In genomic region chr21:15701845-15702244, GRCh38 we compare ENCODE assay signal across 31 cellular contexts.
"Had no signal": no experiment of that assay in that cellular context is flagged by ENCODE, and none has a peak within 500 bp of the region (broad histone marks: within the 10 kb centered on the region; RNA-seq: fewer than 3 reads in every experiment).

No MANE protein-coding gene starts in this region.

- H3K27ac Mint-ChIP-seq: activated CD4-positive, alpha-beta memory T cell treated with anti-CD3 and anti-CD28 coated beads, Interleukin-2, amount 10 ng/mL, durations not matched to agents 7 days and 5 days; activated CD4-positive, alpha-beta T cell treated with anti-CD3 and anti-CD28 coated beads, Interleukin-2, amount 10 ng/mL, durations not matched to agents 7 days and 5 days; activated naive CD4-positive, alpha-beta T cell treated with anti-CD3 and anti-CD28 coated beads, Interleukin-2, amount 10 ng/mL, durations not matched to agents 7 days and 5 days; activated naive CD4-positive, alpha-beta T cell treated with anti-CD3 and anti-CD28 coated beads, Interleukin-2, amount 50 U/mL, for 72 hours; activated naive CD8-positive, alpha-beta T cell treated with anti-CD3 and anti-CD28 coated beads, Interleukin-2, amount 10 ng/mL, durations not matched to agents 7 days and 5 days; activated T-cell treated with anti-CD3 and anti-CD28 coated beads, Interleukin-2, amount 50 U/mL, for 24 hours; activated T-cell treated with anti-CD3 and anti-CD28 coated beads, Interleukin-2, amount 50 U/mL, for 72 hours; brain; T-helper 17 cell; T-helper 2 cell treated with Interferon-gamma antibody and Interleukin-4, amounts not matched to agents 5 μg/mL and 100 μg/mL, for 36 hours had no signal

- H3K4me1 ChIP-seq: ascending aorta, breast epithelium, colonic mucosa had no signal

- H3K36me3 Mint-ChIP-seq: activated naive CD4-positive, alpha-beta T cell treated with anti-CD3 and anti-CD28 coated beads, Interleukin-2, amount 10 ng/mL, durations not matched to agents 7 days and 5 days; activated naive CD8-positive, alpha-beta T cell treated with anti-CD3 and anti-CD28 coated beads, Interleukin-2, amount 10 ng/mL, durations not matched to agents 7 days and 5 days; brain had no signal

- H3K9me3 ChIP-seq: colonic mucosa had no signal

- H3K27me3 Mint-ChIP-seq: activated naive CD4-positive, alpha-beta T cell treated with anti-CD3 and anti-CD28 coated beads, Interleukin-2, amount 10 ng/mL, durations not matched to agents 7 days and 5 days; activated naive CD8-positive, alpha-beta T cell treated with anti-CD3 and anti-CD28 coated beads, Interleukin-2, amount 10 ng/mL, durations not matched to agents 7 days and 5 days; activated T-cell treated with anti-CD3 and anti-CD28 coated beads, Interleukin-2, amount 50 U/mL, for 24 hours; T-helper 17 cell had no signal

- H3K9me3 Mint-ChIP-seq: activated CD4-positive, alpha-beta memory T cell treated with anti-CD3 and anti-CD28 coated beads, Interleukin-2, amount 10 ng/mL, durations not matched to agents 7 days and 5 days; activated naive CD4-positive, alpha-beta T cell treated with anti-CD3 and anti-CD28 coated beads, Interleukin-2, amount 10 ng/mL, durations not matched to agents 7 days and 5 days; T-helper 2 cell treated with Interferon-gamma antibody and Interleukin-4, amounts not matched to agents 5 μg/mL and 100 μg/mL, for 36 hours had no signal

- H3K4me1 Mint-ChIP-seq: activated CD4-positive, alpha-beta memory T cell treated with anti-CD3 and anti-CD28 coated beads, Interleukin-2, amount 10 ng/mL, durations not matched to agents 7 days and 5 days; activated CD4-positive, alpha-beta T cell treated with anti-CD3 and anti-CD28 coated beads, Interleukin-2, amount 10 ng/mL, durations not matched to agents 7 days and 5 days; activated naive CD4-positive, alpha-beta T cell treated with anti-CD3 and anti-CD28 coated beads, Interleukin-2, amount 10 ng/mL, durations not matched to agents 7 days and 5 days; activated naive CD8-positive, alpha-beta T cell treated with anti-CD3 and anti-CD28 coated beads, Interleukin-2, amount 10 ng/mL, durations not matched to agents 7 days and 5 days; brain; T-helper 17 cell had no signal

- H3K4me3 ChIP-seq: ascending aorta, breast epithelium, cardiac muscle cell, colonic mucosa, esophagus squamous epithelium, heart left ventricle had no signal

- H3K4me3 Mint-ChIP-seq: activated CD4-positive, alpha-beta memory T cell treated with anti-CD3 and anti-CD28 coated beads, Interleukin-2, amount 10 ng/mL, durations not matched to agents 7 days and 5 days; activated CD4-positive, alpha-beta T cell treated with anti-CD3 and anti-CD28 coated beads, Interleukin-2, amount 10 ng/mL, durations not matched to agents 7 days and 5 days; activated naive CD4-positive, alpha-beta T cell treated with anti-CD3 and anti-CD28 coated beads, Interleukin-2, amount 10 ng/mL, durations not matched to agents 7 days and 5 days; activated naive CD8-positive, alpha-beta T cell treated with anti-CD3 and anti-CD28 coated beads, Interleukin-2, amount 10 ng/mL, durations not matched to agents 7 days and 5 days; activated T-cell treated with anti-CD3 and anti-CD28 coated beads, Interleukin-2, amount 50 U/mL, for 24 hours; activated T-cell treated with anti-CD3 and anti-CD28 coated beads, Interleukin-2, amount 50 U/mL, for 72 hours; brain; T-helper 17 cell; T-helper 2 cell treated with Interferon-gamma antibody and Interleukin-4, amounts not matched to agents 5 μg/mL and 100 μg/mL, for 36 hours had no signal

- H3K27ac ChIP-seq: ascending aorta, breast epithelium, cardiac muscle cell, colonic mucosa, epithelial cell of prostate, esophagus squamous epithelium, heart left ventricle had no signal

- H3K36me3 ChIP-seq: ascending aorta, breast epithelium, cardiac muscle cell, colonic mucosa, esophagus squamous epithelium, heart left ventricle had no signal

- H3K27me3 ChIP-seq: ascending aorta, breast epithelium, cardiac muscle cell, colonic mucosa, esophagus squamous epithelium, heart left ventricle had no signal

- DNase-seq: activated CD4-positive, alpha-beta memory T cell treated with anti-CD3 and anti-CD28 coated beads, Interleukin-2, amount 10 ng/mL, durations not matched to agents 7 days and 5 days; activated CD4-positive, alpha-beta T cell treated with anti-CD3 and anti-CD28 coated beads for 1 hour; activated CD4-positive, alpha-beta T cell treated with anti-CD3 and anti-CD28 coated beads for 4 hours; activated CD4-positive, alpha-beta T cell treated with anti-CD3 and anti-CD28 coated beads, Interleukin-2, amount 10 ng/mL, durations not matched to agents 7 days and 5 days; activated CD4-positive, alpha-beta T cell treated with anti-CD3 and anti-CD28 coated beads, Interleukin-2, amount 50 U/mL, for 4 hours; activated CD4-positive, CD25-positive, alpha-beta regulatory T cell; activated CD8-positive, alpha-beta memory T cell treated with anti-CD3 and anti-CD28 coated beads, Interleukin-2, amount 50 U/mL, for 48 hours; activated gamma-delta T cell; activated naive CD4-positive, alpha-beta T cell; activated naive CD4-positive, alpha-beta T cell treated with anti-CD3 and anti-CD28 coated beads, Interleukin-2, amount 10 ng/mL, durations not matched to agents 7 days and 5 days; activated naive CD8-positive, alpha-beta T cell treated with anti-CD3 and anti-CD28 coated beads, Interleukin-2, amount 10 ng/mL, durations not matched to agents 7 days and 5 days; activated T-cell treated with anti-CD3 and anti-CD28 coated beads for 4 hours; activated T-cell treated with anti-CD3 and anti-CD28 coated beads, Interleukin-2, amount 50 U/mL, for 24 hours; activated T-cell treated with anti-CD3 and anti-CD28 coated beads, Interleukin-2, amount 50 U/mL, for 72 hours; central memory CD4-positive, alpha-beta T cell; cerebellar nuclear complex; colonic mucosa; effector CD8-positive, alpha-beta T cell; esophagus squamous epithelium; glutamatergic neuron; heart left ventricle; hypothalamus; T-helper 17 cell; T1000 had no signal
